ENCODE assay signal across 9 cellular contexts in the genomic region with DNA sequence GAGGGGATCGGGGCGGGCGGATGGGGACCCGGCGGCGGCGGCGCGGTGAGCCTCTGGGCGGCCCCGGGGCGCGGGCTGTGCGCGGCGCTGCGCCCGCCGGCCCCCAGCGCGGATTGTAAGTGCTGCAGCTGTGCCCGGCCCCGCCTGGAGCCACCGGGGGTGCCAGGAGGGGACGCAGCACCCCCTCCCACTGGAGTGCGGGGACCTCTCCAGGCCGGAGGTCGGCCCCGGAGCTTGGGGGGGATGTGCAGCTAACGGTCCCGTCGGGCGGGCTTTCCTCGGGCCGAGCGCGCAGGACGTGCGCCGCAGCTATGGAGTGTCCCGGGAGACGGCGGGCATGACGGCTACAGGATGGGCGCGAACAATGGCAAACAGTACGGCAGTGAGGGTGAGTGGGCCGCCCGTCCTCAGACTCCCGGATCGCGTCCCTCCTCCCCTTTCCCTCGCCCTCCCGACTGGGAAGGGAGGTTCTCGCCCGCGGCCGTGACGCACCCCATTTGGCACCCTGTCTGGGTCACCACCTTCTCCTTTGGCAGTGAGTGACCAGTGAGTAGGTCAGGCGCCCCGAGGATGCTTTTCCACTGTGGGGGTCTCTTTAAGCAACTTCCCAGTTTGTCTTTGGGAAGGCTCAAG. TPM values are rescaled to one million over a fixed set of nuclear protein-coding genes. Genes with fewer than 3 reads are reported as not detected.
DNase-seq lines count a peak whose midpoint lies in the region; ATAC-seq and TF ChIP-seq lines count a peak whose summit lies in the region.
"Had no signal": no experiment of that assay in that cellular context is flagged by ENCODE, and none has a peak within 500 bp of the region (broad histone marks: within the 10 kb centered on the region; RNA-seq: fewer than 3 reads in every experiment).

No MANE protein-coding gene starts in this region.

- TF ChIP-seq CTCF in GM23338 (conservative IDR thresholded peaks at IDR 0.05; ENCODE audit: low read depth in 2 of 2): no peak
- TF ChIP-seq CTCF in VCaP (conservative IDR thresholded peaks at IDR 0.05): no peak; the same call in 1 of the 2 replicates
- no peak for TF ChIP-seq CTCF in left ventricle myocardium inferior (IDR thresholded peaks at IDR 0.05; ENCODE audit: borderline replicate concordance)
- TF ChIP-seq CTCF in prostate gland (IDR thresholded peaks at IDR 0.05): no peak

- H3K4me3 ChIP-seq in GM23338 (peak overlapping the region; percentile 74), left ventricle myocardium inferior (peak overlapping the region; percentile 90), prostate gland (peak overlapping the region; percentile 60 to 74)

- intact Hi-C loops in left ventricle myocardium inferior (cut with micrococcal nuclease): no loop called here
- intact Hi-C loops in prostate gland (cut with DNase I): loop anchor here (5.0 to 10.0 kb wide), 5 partner anchors 73 to 386 kb away; no protein-coding TSS in a partner anchor

- DNase-seq in GM23338 (ENCODE audit: low spot score) (peak; percentile 59), left ventricle myocardium inferior (peak; percentile 65), prostate gland (ENCODE audit: low spot score) (peak; percentile 19), UCSD-AML1 (lab: John Stamatoyannopoulos, UW; ENCODE audit: unreplicated experiment) (no peak), mucosa of gallbladder (ENCODE audit: low spot score) (no peak), DMS79 treated with DMSO at 0.1 percent for 48 hours (lab: John Stamatoyannopoulos, UW) (no peak)
- DNase-seq in activated CD8-positive, alpha-beta memory T cell treated with anti-CD3 and anti-CD28 coated beads, Interleukin-2, amount 50 U/mL, for 4 hours: no peak

- peaks cover 44% of the 10 kb centered on the region for H3K4me1 Mint-ChIP-seq in GM23338

- ATAC-seq in GM23338: peak; percentile 68

- peaks cover 38% of the 10 kb centered on the region for H3K79me2 ChIP-seq in GM23338 (replicated peaks; ENCODE audit: insufficient read depth)

- H3K27ac ChIP-seq in GM23338 (ENCODE audit: low read depth): no peak overlapping the region
- H3K27ac ChIP-seq in VCaP: peak overlapping the region; percentile 72
- H3K27ac ChIP-seq in left ventricle myocardium inferior (replicated peaks): peak overlapping the region; percentile 94
- H3K27ac ChIP-seq in prostate gland: peak overlapping the region; percentile 60 to 78

- peak overlapping the region; percentile 90 for H3K4me2 ChIP-seq in GM23338

- WGBS in prostate gland: under 1% methylated on average over 45 of the region's 61 CpGs

- H3K27me3 Mint-ChIP-seq in GM23338 (ENCODE audit: insufficient read depth, low read depth, poor library complexity): peaks cover 15% of the 10 kb centered on the region

- H3K27ac Mint-ChIP-seq in GM23338: no peak overlapping the region

- H3K4me1 ChIP-seq in GM23338 (ENCODE audit: insufficient read depth) (peaks cover 36% of the 10 kb centered on the region), left ventricle myocardium inferior (peaks cover 41% of the 10 kb centered on the region), prostate gland (replicated peaks) (no peaks in the 10 kb centered on the region)

- no peak for TF ChIP-seq POLR2A in prostate gland (IDR thresholded peaks at IDR 0.05)

- H3K36me3 ChIP-seq in GM23338 (ENCODE audit: insufficient read depth): no peaks in the 10 kb centered on the region
- H3K36me3 ChIP-seq in left ventricle myocardium inferior: peaks cover 16% of the 10 kb centered on the region
- no peaks in the 10 kb centered on the region for H3K36me3 ChIP-seq in prostate gland

- peak overlapping the region; percentile 8 for H2AFZ ChIP-seq in GM23338

- H3K4me3 Mint-ChIP-seq in GM23338: peak overlapping the region; percentile 83

- peaks cover 2% of the 10 kb centered on the region; the same call in 1 of the 2 replicates for H4K20me1 ChIP-seq in GM23338 (replicated peaks; ENCODE audit: insufficient read depth)

- peaks cover 6% of the 10 kb centered on the region; the same call in 1 of the 2 replicates for H3K27me3 ChIP-seq in GM23338 (ENCODE audit: insufficient read depth)
- no peaks in the 10 kb centered on the region for H3K27me3 ChIP-seq in left ventricle myocardium inferior (ENCODE audit: low read depth)
- no peaks in the 10 kb centered on the region for H3K27me3 ChIP-seq in prostate gland (replicated peaks; ENCODE audit: insufficient read depth)

- H3K9me3 ChIP-seq in left ventricle myocardium inferior (replicated peaks): no peaks in the 10 kb centered on the region
- H3K9me3 ChIP-seq in prostate gland: no peaks in the 10 kb centered on the region

- H3K36me3 Mint-ChIP-seq in GM23338 (ENCODE audit: low read depth): no peaks in the 10 kb centered on the region

- no peaks in the 10 kb centered on the region for H3K9me3 Mint-ChIP-seq in GM23338

- H3F3A ChIP-seq in GM23338 (replicated peaks; ENCODE audit: low read depth): no peaks in the 10 kb centered on the region

- H3K9me2 ChIP-seq in GM23338 (ENCODE audit: insufficient read depth): no peaks in the 10 kb centered on the region

TF ChIP-seq in GM23338, 12 proteins besides CTCF, POLR2A, EP300 and RAD21:
- TF ChIP-seq, protein P1, sequence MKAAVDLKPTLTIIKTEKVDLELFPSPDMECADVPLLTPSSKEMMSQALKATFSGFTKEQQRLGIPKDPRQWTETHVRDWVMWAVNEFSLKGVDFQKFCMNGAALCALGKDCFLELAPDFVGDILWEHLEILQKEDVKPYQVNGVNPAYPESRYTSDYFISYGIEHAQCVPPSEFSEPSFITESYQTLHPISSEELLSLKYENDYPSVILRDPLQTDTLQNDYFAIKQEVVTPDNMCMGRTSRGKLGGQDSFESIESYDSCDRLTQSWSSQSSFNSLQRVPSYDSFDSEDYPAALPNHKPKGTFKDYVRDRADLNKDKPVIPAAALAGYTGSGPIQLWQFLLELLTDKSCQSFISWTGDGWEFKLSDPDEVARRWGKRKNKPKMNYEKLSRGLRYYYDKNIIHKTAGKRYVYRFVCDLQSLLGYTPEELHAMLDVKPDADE (IDR thresholded peaks at IDR 0.05): 0 out of 2 replicates have a peak, but pooled peaks have one; percentile 15
- TF ChIP-seq CREB1 (CRISPR knock-in tag; IDR thresholded peaks at IDR 0.05; ENCODE audit: low read depth): no peak

RNA-seq across cellular contexts. Expression of a gene that starts 0.5 kb away (rescaled TPM):
- 15.2 and 15.4 TPM in 2 replicates for total RNA-seq in GM23338 (2014; rRNA removed; shearing (Covaris generic))
- 4.5 and 5.0 TPM in 2 replicates for polyA plus RNA-seq in GM23338 (2016; fragmentation: Nextera tagmentation; extraction: Ambion mirVana)
- 27.7 TPM for total RNA-seq in left ventricle myocardium inferior
- total RNA-seq in prostate gland: 10 to 100 TPM; 21.2 to 24.2 TPM
- total RNA-seq in mucosa of gallbladder: 12.1 TPM
- total RNA-seq: mononuclear cell had no signal

Comparison
In these comparisons a context has a peak if more than half of its experiments do, and no peak if none do; other contexts are left out.
1. DNase-seq: peak in GM23338 (single experiment), left ventricle myocardium inferior (single experiment) and prostate gland (single experiment); none in UCSD-AML1 (single experiment), mucosa of gallbladder (single experiment), activated CD8-positive, alpha-beta memory T cell treated with anti-CD3 and anti-CD28 coated beads, Interleukin-2, amount 50 U/mL, for 4 hours (single experiment) and DMS79 treated with DMSO at 0.1 percent for 48 hours (single experiment).
2. Peak in every context shown above with its lines, with median percentiles within 50 percentile points of each other: H3K4me3 ChIP-seq.